Comparison of ENCODE assay signal across 21 cellular contexts in the genomic region with DNA sequence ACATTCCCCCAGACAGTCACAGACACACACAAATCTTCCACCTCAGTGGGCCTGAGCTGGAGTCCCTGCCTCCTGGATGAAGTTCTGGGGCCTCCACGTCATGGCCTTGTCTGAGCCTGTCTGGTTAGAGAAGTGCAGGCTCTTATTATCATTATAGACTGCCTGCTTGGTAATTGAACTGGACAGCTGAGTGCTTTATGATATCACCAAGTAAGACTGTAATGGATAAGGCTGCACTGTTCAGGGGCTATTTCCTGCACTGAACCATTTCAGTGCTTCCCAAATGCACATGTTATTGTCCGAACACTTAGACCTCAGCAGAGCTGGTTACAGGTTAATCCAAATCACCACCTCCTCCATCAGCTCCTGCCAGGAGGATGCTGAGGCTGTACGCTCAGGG.
"Had no signal": no experiment of that assay in that cellular context is flagged by ENCODE, and none has a peak within 500 bp of the region (broad histone marks: within the 10 kb centered on the region; RNA-seq: fewer than 3 reads in every experiment).

No MANE protein-coding gene starts in this region.

- H3K36me3 ChIP-seq: esophagus muscularis mucosa, neural progenitor cell had no signal

- H3K4me1 ChIP-seq: body of pancreas, esophagus muscularis mucosa, neural progenitor cell had no signal

- H3K4me3 ChIP-seq: body of pancreas, dorsolateral prefrontal cortex, esophagus muscularis mucosa, neural progenitor cell had no signal

- H3K9me3 Mint-ChIP-seq: activated naive CD4-positive, alpha-beta T cell treated with anti-CD3 and anti-CD28 coated beads, Interleukin-2, amount 50 U/mL, for 24 hours; effector memory CD8-positive, alpha-beta T cell; memory B cell; naive B cell; neural progenitor cell had no signal

- H3K36me3 Mint-ChIP-seq: activated naive CD4-positive, alpha-beta T cell treated with anti-CD3 and anti-CD28 coated beads, Interleukin-2, amount 50 U/mL, for 24 hours; memory B cell; naive B cell; neural progenitor cell had no signal

- H2AFZ ChIP-seq: neural progenitor cell had no signal

- FAIRE-seq: colon, endothelial cell of umbilical vein, frontal cortex had no signal

- H3K4me2 ChIP-seq: neural progenitor cell had no signal

- H3K27me3 Mint-ChIP-seq: activated naive CD4-positive, alpha-beta T cell treated with anti-CD3 and anti-CD28 coated beads, Interleukin-2, amount 50 U/mL, for 24 hours; effector memory CD8-positive, alpha-beta T cell; memory B cell; naive B cell had no signal

- H3K27me3 ChIP-seq: body of pancreas, esophagus muscularis mucosa, neural progenitor cell had no signal

- ATAC-seq: body of pancreas; effector memory CD8-positive, alpha-beta T cell; stimulated activated naive CD8-positive, alpha-beta T cell treated with anti-CD3 and anti-CD28 coated beads, Interleukin-15, Interleukin-2, amounts not matched to agents 100 U/mL and 50 U/mL, for 24 hours had no signal

- H3K27ac ChIP-seq: body of pancreas, dorsolateral prefrontal cortex, esophagus muscularis mucosa, neural progenitor cell, VCaP had no signal

- H3K4me3 Mint-ChIP-seq: activated naive CD4-positive, alpha-beta T cell treated with anti-CD3 and anti-CD28 coated beads, Interleukin-2, amount 50 U/mL, for 24 hours; effector memory CD8-positive, alpha-beta T cell; memory B cell; naive B cell; neural progenitor cell had no signal

- DNase-seq: activated CD4-positive, CD25-positive, alpha-beta regulatory T cell treated with anti-CD3 and anti-CD28 coated beads, Interleukin-2, amount 50 U/mL, for 72 hours; activated gamma-delta T cell treated with Interleukin-2 at 50 U/mL for 16 hours; activated T-cell treated with anti-CD3 and anti-CD28 coated beads, Interleukin-2, amount 50 U/mL, for 1 hour; anterior cingulate cortex; body of pancreas; dorsolateral prefrontal cortex; effector memory CD8-positive, alpha-beta T cell; head of caudate nucleus; hypothalamus; naive B cell; posterior cingulate gyrus; stimulated activated CD4-positive, alpha-beta T cell treated with anti-CD3 and anti-CD28 coated beads, Interleukin-4, amount 100 ng/mL, for 24 hours; stimulated activated naive CD8-positive, alpha-beta T cell treated with anti-CD3 and anti-CD28 coated beads, Interleukin-15, Interleukin-2, amounts not matched to agents 100 U/mL and 50 U/mL, for 24 hours had no signal

- H3K9ac ChIP-seq: neural progenitor cell had no signal

- H3K27ac Mint-ChIP-seq: activated naive CD4-positive, alpha-beta T cell treated with anti-CD3 and anti-CD28 coated beads, Interleukin-2, amount 50 U/mL, for 24 hours; effector memory CD8-positive, alpha-beta T cell; memory B cell; neural progenitor cell had no signal

- H3K9me3 ChIP-seq: body of pancreas, esophagus muscularis mucosa had no signal
